Comparison of ENCODE assay signal across 10 cellular contexts in genomic region chr11:58574851-58575250, GRCh38. TPM values are rescaled to one million over a fixed set of nuclear protein-coding genes. Genes with fewer than 3 reads are reported as not detected.
DNase-seq lines count a peak whose midpoint lies in the region; ATAC-seq, FAIRE-seq and TF ChIP-seq lines count a peak whose summit lies in the region.
"Had no signal": no experiment of that assay in that cellular context is flagged by ENCODE, and none has a peak within 500 bp of the region (broad histone marks: within the 10 kb centered on the region; RNA-seq: fewer than 3 reads in every experiment).

No MANE protein-coding gene starts in this region.

- H3K36me3 Mint-ChIP-seq in activated naive CD4-positive, alpha-beta T cell treated with anti-CD3 and anti-CD28 coated beads for 36 hours (ENCODE audit: low read depth): peaks cover 25% of the 10 kb centered on the region
- peaks cover 13% of the 10 kb centered on the region for H3K36me3 Mint-ChIP-seq in activated naive CD8-positive, alpha-beta T cell
- H3K36me3 Mint-ChIP-seq in type B pancreatic cell: peaks cover 3% of the 10 kb centered on the region

- TF ChIP-seq CTCF in kidney (IDR thresholded peaks at IDR 0.05; ENCODE audit: borderline replicate concordance, extremely low read depth, insufficient read depth) (no peak), type B pancreatic cell (conservative IDR thresholded peaks at IDR 0.05) (no peak), mucosa of descending colon (IDR thresholded peaks at IDR 0.05) (no peak)

- H3K4me1 Mint-ChIP-seq in activated naive CD4-positive, alpha-beta T cell treated with anti-CD3 and anti-CD28 coated beads for 36 hours (ENCODE audit: low read depth): peaks cover 46% of the 10 kb centered on the region
- H3K4me1 Mint-ChIP-seq in activated naive CD8-positive, alpha-beta T cell (ENCODE audit: low read depth): peaks cover 51% of the 10 kb centered on the region
- peaks cover 14% of the 10 kb centered on the region for H3K4me1 Mint-ChIP-seq in type B pancreatic cell (ENCODE audit: unreplicated experiment)

- H3K4me1 ChIP-seq in kidney (ENCODE audit: control insufficient read depth in 1 of 2, insufficient read depth in 1 of 2, low read depth in 1 of 2, low read length in 2 of 2) (peaks cover 22 to 23% of the 10 kb centered on the region in 2 donors), aorta (ENCODE audit: control insufficient read depth in 1 of 2, insufficient read depth in 2 of 2, low read length in 2 of 2) (peaks cover 4 to 19% of the 10 kb centered on the region in 2 donors), mucosa of descending colon (ENCODE audit: low read depth) (peaks cover 18% of the 10 kb centered on the region)

- peak overlapping the region; percentile 100 for H3K4me3 Mint-ChIP-seq in activated naive CD4-positive, alpha-beta T cell treated with anti-CD3 and anti-CD28 coated beads for 36 hours
- H3K4me3 Mint-ChIP-seq in activated naive CD8-positive, alpha-beta T cell: peak overlapping the region; percentile 99
- H3K4me3 Mint-ChIP-seq in type B pancreatic cell: peak overlapping the region; percentile 3

- peak overlapping the region in 1 of 2 donors; percentile 13 for H3K4me3 ChIP-seq in kidney (ENCODE audit: low read length in 2 of 2)
- no peak overlapping the region for H3K4me3 ChIP-seq in aorta (ENCODE audit: low read length in 2 of 2)
- no peak overlapping the region for H3K4me3 ChIP-seq in mucosa of descending colon

- peak; percentile 32 for FAIRE-seq in kidney (lab: Jason Lieb, UNC)

- ATAC-seq in aorta (ENCODE audit: low FRiP score): no peak
- ATAC-seq in mucosa of descending colon: no peak

- H3K9me3 ChIP-seq in kidney (ENCODE audit: control insufficient read depth in 1 of 2, low read length in 2 of 2): no peaks in the 10 kb centered on the region
- H3K9me3 ChIP-seq in aorta (ENCODE audit: control insufficient read depth, low read length): no peaks in the 10 kb centered on the region
- no peaks in the 10 kb centered on the region for H3K9me3 ChIP-seq in mucosa of descending colon

- no peaks in the 10 kb centered on the region for H3K36me3 ChIP-seq in kidney (ENCODE audit: control insufficient read depth in 1 of 2, insufficient read depth in 2 of 2, low read length in 2 of 2)
- H3K36me3 ChIP-seq in aorta (ENCODE audit: control insufficient read depth in 1 of 2, insufficient read depth in 2 of 2, low read length in 1 of 2): no peaks in the 10 kb centered on the region
- no peaks in the 10 kb centered on the region for H3K36me3 ChIP-seq in mucosa of descending colon (ENCODE audit: low read depth)

- no peaks in the 10 kb centered on the region for H3K9me3 Mint-ChIP-seq in activated naive CD4-positive, alpha-beta T cell treated with anti-CD3 and anti-CD28 coated beads for 36 hours
- H3K9me3 Mint-ChIP-seq in activated naive CD8-positive, alpha-beta T cell (ENCODE audit: low read depth): no peaks in the 10 kb centered on the region
- no peaks in the 10 kb centered on the region for H3K9me3 Mint-ChIP-seq in type B pancreatic cell

- H3K9ac ChIP-seq in kidney (ENCODE audit: low read length in 2 of 2): peak overlapping the region in 1 of 2 donors; percentile 13

- CTCF ChIA-PET in activated naive CD4-positive, alpha-beta T cell treated with anti-CD3 and anti-CD28 coated beads for 36 hours (lab: Charles Lee): interaction anchor here (1.3 to 3.3 kb wide), 3 partner anchors 11 to 55 kb away, joined by 3 to 48 read pairs (median 7); no protein-coding TSS in a partner anchor

- H3K27ac ChIP-seq in kidney (ENCODE audit: low read depth in 2 of 2, low read length in 2 of 2) (peak overlapping the region; percentile 9 to 44), aorta (ENCODE audit: low read depth in 1 of 2, low read length in 2 of 2) (peak overlapping the region in 1 of 2 donors; percentile 63)

- no peak for DNase-seq in activated naive CD4-positive, alpha-beta T cell treated with anti-CD3 and anti-CD28 coated beads for 36 hours
- no peak for DNase-seq in activated naive CD4-positive, alpha-beta T cell (lab: John Stamatoyannopoulos, UW)
- DNase-seq in kidney: no peak
- no peak for DNase-seq in type B pancreatic cell (ENCODE audit: extremely low spot score, unreplicated experiment)
- DNase-seq in SW 1271 (lab: John Stamatoyannopoulos, UW): no peak
- DNase-seq in aorta: no peak
- DNase-seq in mucosa of descending colon: no peak
- DNase-seq: H7, NCI-H2029 treated with DMSO at 0.1 percent for 48 hours had no signal

- no peaks in the 10 kb centered on the region for H3K27me3 Mint-ChIP-seq in activated naive CD4-positive, alpha-beta T cell treated with anti-CD3 and anti-CD28 coated beads for 36 hours (ENCODE audit: low read depth)
- H3K27me3 Mint-ChIP-seq in activated naive CD8-positive, alpha-beta T cell: no peaks in the 10 kb centered on the region
- no peaks in the 10 kb centered on the region for H3K27me3 Mint-ChIP-seq in type B pancreatic cell

- no peaks in the 10 kb centered on the region for H3K27me3 ChIP-seq in aorta (ENCODE audit: control insufficient read depth in 1 of 2, insufficient read depth in 2 of 2, low read length in 1 of 2)

- intact Hi-C loops in activated naive CD4-positive, alpha-beta T cell treated with anti-CD3 and anti-CD28 coated beads for 36 hours (cut with micrococcal nuclease): loop anchor here (5.0 to 10.0 kb wide), 3 partner anchors 152 to 1240 kb away; partner anchors contain the start of gene MRPL16
- intact Hi-C loops in kidney (cut with DNase I): no loop called here
- intact Hi-C loops in aorta (cut with DNase I): loop anchor here (10.0 kb wide), 2 partner anchors 570 to 910 kb away; partner anchors contain the start of genes FAM111A (in 1 of the 2) and ZDHHC5 (in 1 of the 2)
- intact Hi-C loops in mucosa of descending colon (cut with DNase I, micrococcal nuclease): no loop called here

- peak overlapping the region; percentile 99 for H3K27ac Mint-ChIP-seq in activated naive CD4-positive, alpha-beta T cell treated with anti-CD3 and anti-CD28 coated beads for 36 hours
- H3K27ac Mint-ChIP-seq in activated naive CD8-positive, alpha-beta T cell: peak overlapping the region; percentile 100
- H3K27ac Mint-ChIP-seq in type B pancreatic cell: no peak overlapping the region

RNA-seq across cellular contexts. Expression of gene LPXN, which starts 0.8 kb away (rescaled TPM):
- 10 to 100 TPM; 84.9 to 85.1 TPM for total RNA-seq in activated naive CD4-positive, alpha-beta T cell treated with anti-CD3 and anti-CD28 coated beads for 36 hours
- total RNA-seq in kidney: 16.8 TPM
- polyA plus RNA-seq in kidney (ENCODE audit: insufficient read depth, low read depth, low replicate concordance): 8.0 TPM
- total RNA-seq in type B pancreatic cell (ENCODE audit: low replicate concordance): 4.5 and 4.7 TPM in 2 replicates
- 10 to 100 TPM; 15.0 to 20.4 TPM for total RNA-seq in aorta
- 1 to 10 TPM; 7.0 to 8.3 TPM for polyA plus RNA-seq in aorta
- total RNA-seq in mucosa of descending colon: 10 to 100 TPM; 10.7 to 20.1 (median 12.7) TPM

RNA-seq across cellular contexts. Expression of gene ZFP91, which starts 4.0 kb away (rescaled TPM):
- total RNA-seq in activated naive CD4-positive, alpha-beta T cell treated with anti-CD3 and anti-CD28 coated beads for 36 hours: 10 to 100 TPM; 30.5 to 32.6 TPM
- total RNA-seq in kidney: 43.7 TPM
- polyA plus RNA-seq in kidney (ENCODE audit: insufficient read depth, low read depth, low replicate concordance): 14.9 TPM
- total RNA-seq in type B pancreatic cell (ENCODE audit: low replicate concordance): 39.6 and 43.6 TPM in 2 replicates
- total RNA-seq in aorta: 10 to 100 TPM; 51.1 to 57.1 TPM
- 10 to 100 TPM; 20.3 to 38.2 TPM for polyA plus RNA-seq in aorta
- 10 to 100 TPM; 70.0 to 93.9 (median 75.3) TPM for total RNA-seq in mucosa of descending colon

RNA-seq across cellular contexts. Expression of gene CNTF, which starts 47.6 kb away (rescaled TPM):
- 1 to 10 TPM in 1 of 2 experiments, under 1 TPM in 1; 0.77 to 1.1 TPM for total RNA-seq in activated naive CD4-positive, alpha-beta T cell treated with anti-CD3 and anti-CD28 coated beads for 36 hours
- total RNA-seq in kidney: 1.2 TPM
- polyA plus RNA-seq in kidney (ENCODE audit: insufficient read depth, low read depth, low replicate concordance): 0.41 TPM
- 1.6 and 2.0 TPM in 2 replicates for total RNA-seq in type B pancreatic cell (ENCODE audit: low replicate concordance)
- 1 to 10 TPM; 1.9 to 3.1 TPM for total RNA-seq in aorta
- polyA plus RNA-seq in aorta: 1 to 10 TPM in 1 of 2 donors, under 1 TPM in 1; 0.26 to 1.3 TPM
- total RNA-seq in mucosa of descending colon: 1 to 10 TPM; 2.0 to 2.6 (median 2.5) TPM

Comparison
In these comparisons a context has a peak if more than half of its experiments do, and no peak if none do; other contexts are left out.
1. H3K4me3 Mint-ChIP-seq: peak in every context shown above with its lines; median percentile 100 in activated naive CD4-positive, alpha-beta T cell treated with anti-CD3 and anti-CD28 coated beads for 36 hours; 99 in activated naive CD8-positive, alpha-beta T cell; 3 in type B pancreatic cell.
2. intact Hi-C loops: an anchor here in activated naive CD4-positive, alpha-beta T cell treated with anti-CD3 and anti-CD28 coated beads for 36 hours (5.0 to 10.0 kb wide) and aorta (10.0 kb wide); none called in kidney and mucosa of descending colon.